Comparison of ENCODE assay signal across 8 cellular contexts in genomic region chr20:40775747-40776146, GRCh38.
"Had no signal": no experiment of that assay in that cellular context is flagged by ENCODE, and none has a peak within 500 bp of the region (broad histone marks: within the 10 kb centered on the region; RNA-seq: fewer than 3 reads in every experiment).

No MANE protein-coding gene starts in this region.

- H3K36me3 Mint-ChIP-seq: IgD-negative memory B cell had no signal

- H3K4me3 ChIP-seq: GM23248 had no signal

- H3K9me3 Mint-ChIP-seq: H9, IgD-negative memory B cell had no signal

- H3K4me3 Mint-ChIP-seq: H9, IgD-negative memory B cell had no signal

- H3K9ac ChIP-seq: GM23248 had no signal

- FAIRE-seq: H54, HTR-8/SVneo had no signal

- DNase-seq: GM23248, GOT3, H9, HCEC 1CT, KG1 had no signal

- H2AFZ ChIP-seq: GM23248 had no signal

- H3K27ac ChIP-seq: GM23248 had no signal

- H3K27ac Mint-ChIP-seq: H9, IgD-negative memory B cell had no signal
